ENCODE assay signal across 8 cellular contexts in genomic region chr16:89973235-89973634, GRCh38. TPM values are rescaled to one million over a fixed set of nuclear protein-coding genes. Genes with fewer than 3 reads are reported as not detected.
DNase-seq lines count a peak whose midpoint lies in the region; ATAC-seq and TF ChIP-seq lines count a peak whose summit lies in the region.

No MANE protein-coding gene starts in this region.

- intact Hi-C loops in right cardiac atrium (cut with DNase I) = no loop called here

- no peaks in the 10 kb centered on the region; the same call in 1 of the 2 replicates for H3K27me3 ChIP-seq in H7 (ENCODE audit: control insufficient read depth, insufficient read depth, low read length)
- no peaks in the 10 kb centered on the region for H3K27me3 ChIP-seq in WERI-Rb-1 (ENCODE audit: insufficient read depth, low read depth, severe bottlenecking)
- no peaks in the 10 kb centered on the region for H3K27me3 ChIP-seq in right cardiac atrium (ENCODE audit: control insufficient read depth, insufficient read depth)

- H3K4me1 ChIP-seq in right cardiac atrium (ENCODE audit: control insufficient read depth, insufficient read depth, low read length) = peaks cover 12% of the 10 kb centered on the region

- 16% methylated on average over 14 of the region's 14 CpGs for WGBS in right cardiac atrium

- TF ChIP-seq CTCF in WERI-Rb-1 (IDR thresholded peaks at IDR 0.05; ENCODE audit: low read depth, low read length) = no peak

- H3K27ac ChIP-seq in WERI-Rb-1 (peak overlapping the region; percentile 98), right cardiac atrium (ENCODE audit: low read length) (no peak overlapping the region), skin epidermis (peak overlapping the region; percentile 67 to 99 (median 95))

- H3K4me3 ChIP-seq in H7 (ENCODE audit: insufficient read depth, low read depth, low read length) = peak overlapping the region; percentile 90
- H3K4me3 ChIP-seq in WERI-Rb-1 (ENCODE audit: low read depth, low read length) = peak overlapping the region; percentile 70
- peak overlapping the region; percentile 65 for H3K4me3 ChIP-seq in right cardiac atrium (ENCODE audit: low read length)
- peak overlapping the region; percentile 74 to 94 (median 88) for H3K4me3 ChIP-seq in skin epidermis

- ATAC-seq in right cardiac atrium = no peak
- ATAC-seq in GM18873 (IDR thresholded peaks at IDR 0.05; ENCODE audit: low FRiP score, unreplicated experiment) = no peak

- H3K36me3 ChIP-seq in H7 (replicated peaks; ENCODE audit: control insufficient read depth, insufficient read depth, low read length) = peaks cover 8% of the 10 kb centered on the region
- H3K36me3 ChIP-seq in WERI-Rb-1 = no peaks in the 10 kb centered on the region; the same call in 1 of the 2 replicates

- H3K9me3 ChIP-seq in WERI-Rb-1 (ENCODE audit: severe bottlenecking) (peaks cover 3% of the 10 kb centered on the region), right cardiac atrium (ENCODE audit: control insufficient read depth, low read length) (no peaks in the 10 kb centered on the region)

- in situ Hi-C loops in ACHN (cut with HindIII; ENCODE audit: low pct_ligation_motif_present, low pct_unique_long_range_greater_than_20kb, low sequenced_read_pairs) = no loop called here

- DNase-seq in H7 (no peak), WERI-Rb-1 (no peak), right cardiac atrium (no peak), HPDE6-E6E7 (ENCODE audit: extremely low spot score) (no peak), NCI-H226 (no peak), ACHN (no peak)

RNA-seq across cellular contexts. Expression of gene DEF8, which starts 24.7 kb away (rescaled TPM):
- total RNA-seq in H7 (2014; rRNA removed; shearing (Covaris generic)) = 65.0 and 67.2 TPM in 2 replicates
- total RNA-seq in right cardiac atrium = 10 to 100 TPM; 41.4 to 60.0 (median 47.4) TPM
- polyA plus RNA-seq in right cardiac atrium = 65.4 TPM

RNA-seq across cellular contexts. Expression of gene DBNDD1, which starts 46.0 kb away (rescaled TPM):
- total RNA-seq in H7 (2014; rRNA removed; shearing (Covaris generic)) = 59.7 and 71.4 TPM in 2 replicates
- total RNA-seq in right cardiac atrium = 1 to 10 TPM; 1.7 to 2.5 (median 2.0) TPM
- polyA plus RNA-seq in right cardiac atrium = 2.3 TPM

RNA-seq across cellular contexts. Expression of gene TUBB3, which starts 50.1 kb away (rescaled TPM):
- 390 and 607 TPM in 2 replicates for total RNA-seq in H7 (2014; rRNA removed; shearing (Covaris generic))
- total RNA-seq in right cardiac atrium = 1 to 10 TPM; 1.1 to 6.6 (median 1.9) TPM
- 2.1 TPM for polyA plus RNA-seq in right cardiac atrium

RNA-seq across cellular contexts. Expression of gene MC1R, which starts 54.6 kb away (rescaled TPM):
- 5.6 and 6.5 TPM in 2 replicates for total RNA-seq in H7 (2014; rRNA removed; shearing (Covaris generic))
- 1 to 10 TPM; 1.3 to 2.6 (median 1.7) TPM for total RNA-seq in right cardiac atrium
- polyA plus RNA-seq in right cardiac atrium = 1.5 TPM

Comparison
In these comparisons a context has a peak if more than half of its experiments do, and no peak if none do; other contexts are left out.
1. RNA of gene DBNDD1, which starts 46.0 kb away (total RNA-seq): 59.7 to 71.4 TPM in H7; 1.7 to 2.5 TPM in right cardiac atrium; every median in the first group is over 10 times any median in the second.
2. RNA of gene TUBB3, which starts 50.1 kb away (total RNA-seq): 390 to 607 TPM in H7; 1.1 to 6.6 TPM in right cardiac atrium; every median in the first group is over 10 times any median in the second.
3. Peak in every context shown above with its lines, with median percentiles within 50 percentile points of each other: H3K4me3 ChIP-seq.